In the genomic region with DNA sequence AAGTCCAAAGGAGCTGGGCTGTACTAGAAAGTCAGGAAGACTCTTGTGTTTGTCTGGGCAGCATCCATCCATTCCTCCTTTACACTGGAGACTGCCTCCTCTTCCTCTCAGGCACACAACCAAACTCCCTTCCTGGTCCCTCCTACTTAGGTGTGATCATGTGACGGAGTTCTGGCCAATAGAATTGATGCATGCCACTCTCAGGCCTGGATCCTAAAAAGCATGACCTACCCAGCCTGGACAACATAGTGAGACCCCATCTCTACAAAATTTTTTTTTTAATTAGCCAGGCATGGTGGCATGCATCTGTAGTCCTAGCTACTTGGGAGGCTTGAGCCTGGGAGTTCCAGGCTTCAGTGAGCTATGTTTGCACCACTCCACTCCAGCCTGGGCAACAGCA, we compare ENCODE assay signal across 2 cellular contexts.
TF ChIP-seq lines count a peak whose summit lies in the region.

No MANE protein-coding gene starts in this region.

TF ChIP-seq in HepG2, 621 proteins besides CTCF, POLR2A, EP300 and RAD21:
- TF ChIP-seq, protein P1, sequence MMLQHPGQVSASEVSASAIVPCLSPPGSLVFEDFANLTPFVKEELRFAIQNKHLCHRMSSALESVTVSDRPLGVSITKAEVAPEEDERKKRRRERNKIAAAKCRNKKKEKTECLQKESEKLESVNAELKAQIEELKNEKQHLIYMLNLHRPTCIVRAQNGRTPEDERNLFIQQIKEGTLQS (CRISPR knock-in tag; IDR thresholded peaks at IDR 0.05): no peak
- peak; percentile 53; the same call in 1 of the 2 replicates for TF ChIP-seq ZNF121 (CRISPR knock-in tag; IDR thresholded peaks at IDR 0.05)

TF ChIP-seq in K562, 482 proteins besides CTCF, POLR2A, EP300 and RAD21:
- TF ChIP-seq ZKSCAN8 (CRISPR knock-in tag; IDR thresholded peaks at IDR 0.05): no peak
- no peak for TF ChIP-seq TCF3 (CRISPR knock-in tag; IDR thresholded peaks at IDR 0.05)
- TF ChIP-seq, protein P2, sequence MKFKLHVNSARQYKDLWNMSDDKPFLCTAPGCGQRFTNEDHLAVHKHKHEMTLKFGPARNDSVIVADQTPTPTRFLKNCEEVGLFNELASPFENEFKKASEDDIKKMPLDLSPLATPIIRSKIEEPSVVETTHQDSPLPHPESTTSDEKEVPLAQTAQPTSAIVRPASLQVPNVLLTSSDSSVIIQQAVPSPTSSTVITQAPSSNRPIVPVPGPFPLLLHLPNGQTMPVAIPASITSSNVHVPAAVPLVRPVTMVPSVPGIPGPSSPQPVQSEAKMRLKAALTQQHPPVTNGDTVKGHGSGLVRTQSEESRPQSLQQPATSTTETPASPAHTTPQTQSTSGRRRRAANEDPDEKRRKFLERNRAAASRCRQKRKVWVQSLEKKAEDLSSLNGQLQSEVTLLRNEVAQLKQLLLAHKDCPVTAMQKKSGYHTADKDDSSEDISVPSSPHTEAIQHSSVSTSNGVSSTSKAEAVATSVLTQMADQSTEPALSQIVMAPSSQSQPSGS (CRISPR knock-in tag; IDR thresholded peaks at IDR 0.05): no peak
- TF ChIP-seq ZNF551 (CRISPR knock-in tag; IDR thresholded peaks at IDR 0.05): no peak
- peak; percentile 55; the same call in 1 of the 2 replicates for TF ChIP-seq RAD51 (IDR thresholded peaks at IDR 0.05; ENCODE audit: borderline replicate concordance, low read depth)
- no peak for TF ChIP-seq SLC30A9 (CRISPR knock-in tag; IDR thresholded peaks at IDR 0.05)
- peak; percentile 90 for TF ChIP-seq ZNF121 (CRISPR knock-in tag; conservative IDR thresholded peaks at IDR 0.05)
- TF ChIP-seq, protein P3, sequence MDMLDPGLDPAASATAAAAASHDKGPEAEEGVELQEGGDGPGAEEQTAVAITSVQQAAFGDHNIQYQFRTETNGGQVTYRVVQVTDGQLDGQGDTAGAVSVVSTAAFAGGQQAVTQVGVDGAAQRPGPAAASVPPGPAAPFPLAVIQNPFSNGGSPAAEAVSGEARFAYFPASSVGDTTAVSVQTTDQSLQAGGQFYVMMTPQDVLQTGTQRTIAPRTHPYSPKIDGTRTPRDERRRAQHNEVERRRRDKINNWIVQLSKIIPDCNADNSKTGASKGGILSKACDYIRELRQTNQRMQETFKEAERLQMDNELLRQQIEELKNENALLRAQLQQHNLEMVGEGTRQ (CRISPR knock-in tag; IDR thresholded peaks at IDR 0.05): peak; percentile 76
- TF ChIP-seq NFATC3 (IDR thresholded peaks at IDR 0.05): no peak
- no peak for TF ChIP-seq GABPA (tag; conservative IDR thresholded peaks at IDR 0.05; ENCODE audit: low read depth)
- TF ChIP-seq, protein P4, sequence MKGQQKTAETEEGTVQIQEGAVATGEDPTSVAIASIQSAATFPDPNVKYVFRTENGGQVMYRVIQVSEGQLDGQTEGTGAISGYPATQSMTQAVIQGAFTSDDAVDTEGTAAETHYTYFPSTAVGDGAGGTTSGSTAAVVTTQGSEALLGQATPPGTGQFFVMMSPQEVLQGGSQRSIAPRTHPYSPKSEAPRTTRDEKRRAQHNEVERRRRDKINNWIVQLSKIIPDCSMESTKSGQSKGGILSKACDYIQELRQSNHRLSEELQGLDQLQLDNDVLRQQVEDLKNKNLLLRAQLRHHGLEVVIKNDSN (CRISPR knock-in tag; IDR thresholded peaks at IDR 0.05): peak; percentile 62
- TF ChIP-seq, protein P5, sequence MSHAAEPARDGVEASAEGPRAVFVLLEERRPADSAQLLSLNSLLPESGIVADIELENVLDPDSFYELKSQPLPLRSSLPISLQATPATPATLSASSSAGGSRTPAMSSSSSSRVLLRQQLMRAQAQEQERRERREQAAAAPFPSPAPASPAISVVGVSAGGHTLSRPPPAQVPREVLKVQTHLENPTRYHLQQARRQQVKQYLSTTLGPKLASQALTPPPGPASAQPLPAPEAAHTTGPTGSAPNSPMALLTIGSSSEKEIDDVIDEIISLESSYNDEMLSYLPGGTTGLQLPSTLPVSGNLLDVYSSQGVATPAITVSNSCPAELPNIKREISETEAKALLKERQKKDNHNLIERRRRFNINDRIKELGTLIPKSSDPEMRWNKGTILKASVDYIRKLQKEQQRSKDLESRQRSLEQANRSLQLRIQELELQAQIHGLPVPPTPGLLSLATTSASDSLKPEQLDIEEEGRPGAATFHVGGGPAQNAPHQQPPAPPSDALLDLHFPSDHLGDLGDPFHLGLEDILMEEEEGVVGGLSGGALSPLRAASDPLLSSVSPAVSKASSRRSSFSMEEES (CRISPR knock-in tag; IDR thresholded peaks at IDR 0.05): peak; percentile 42
- TF ChIP-seq FUS (optimal IDR thresholded peaks at IDR 0.05; ENCODE audit: low read depth, low read length): no peak
- TF ChIP-seq ZNF431 (CRISPR knock-in tag; IDR thresholded peaks at IDR 0.05): no peak
- TF ChIP-seq, protein P6, sequence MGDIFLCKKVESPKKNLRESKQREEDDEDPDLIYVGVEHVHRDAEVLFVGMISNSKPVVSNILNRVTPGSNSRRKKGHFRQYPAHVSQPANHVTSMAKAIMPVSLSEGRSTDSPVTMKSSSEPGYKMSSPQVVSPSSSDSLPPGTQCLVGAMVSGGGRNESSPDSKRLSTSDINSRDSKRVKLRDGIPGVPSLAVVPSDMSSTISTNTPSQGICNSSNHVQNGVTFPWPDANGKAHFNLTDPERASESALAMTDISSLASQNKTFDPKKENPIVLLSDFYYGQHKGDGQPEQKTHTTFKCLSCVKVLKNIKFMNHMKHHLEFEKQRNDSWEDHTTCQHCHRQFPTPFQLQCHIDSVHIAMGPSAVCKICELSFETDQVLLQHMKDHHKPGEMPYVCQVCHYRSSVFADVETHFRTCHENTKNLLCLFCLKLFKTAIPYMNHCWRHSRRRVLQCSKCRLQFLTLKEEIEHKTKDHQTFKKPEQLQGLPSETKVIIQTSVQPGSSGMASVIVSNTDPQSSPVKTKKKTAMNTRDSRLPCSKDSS (IDR thresholded peaks at IDR 0.05; ENCODE audit: low read depth, partially characterized antibody): no peak
TF ChIP-seq in K562: peak in this region for 5.
